ENCODE assay signal across 9 cellular contexts in genomic region chr5:40386293-40386692, GRCh38.
DNase-seq lines count a peak whose midpoint lies in the region; ATAC-seq and TF ChIP-seq lines count a peak whose summit lies in the region.
"Had no signal": no experiment of that assay in that cellular context is flagged by ENCODE, and none has a peak within 500 bp of the region (broad histone marks: within the 10 kb centered on the region; RNA-seq: fewer than 3 reads in every experiment).

No MANE protein-coding gene starts in this region.

- TF ChIP-seq POLR2A in stomach (IDR thresholded peaks at IDR 0.05): no peak

- TF ChIP-seq CTCF in stomach (IDR thresholded peaks at IDR 0.05): no peak

- intact Hi-C loops in stomach (cut with DNase I; ENCODE audit: low total_unique reads): no loop called here

- 65 to 76% (median 69%) methylated on average over 3 of the region's 3 CpGs for WGBS in stomach, 5 donors

- H3K4me1 Mint-ChIP-seq in T-cell: peaks cover 58 to 88% (median 85%) of the 10 kb centered on the region in 3 donors
- H3K4me1 Mint-ChIP-seq: nephron had no signal

- H3K9me3 ChIP-seq in stomach: no peaks in the 10 kb centered on the region

- CTCF ChIA-PET in T-cell (lab: Charles Lee): interaction anchor here in 1 of 2 donors (1.1 kb wide), 1 partner anchor 26 kb away, joined by 3 read pairs; no protein-coding TSS in a partner anchor

- no peaks in the 10 kb centered on the region for H3K27me3 Mint-ChIP-seq in T-cell

- TF ChIP-seq EP300 in stomach (IDR thresholded peaks at IDR 0.05): no peak

- POLR2A ChIA-PET in T-cell (lab: Charles Lee): no interaction called here

- no peak overlapping the region for H3K4me3 Mint-ChIP-seq in T-cell
- H3K4me3 Mint-ChIP-seq: nephron had no signal

- H3K36me3 Mint-ChIP-seq in T-cell: no peaks in the 10 kb centered on the region

- peak overlapping the region; percentile 68 to 78 for H3K27ac Mint-ChIP-seq in T-cell
- H3K27ac Mint-ChIP-seq: nephron had no signal

- H3K36me3 ChIP-seq in stomach: no peaks in the 10 kb centered on the region

- H3K4me3 ChIP-seq in stomach: no peak overlapping the region

- H3K9me3 Mint-ChIP-seq in T-cell: no peaks in the 10 kb centered on the region
- H3K9me3 Mint-ChIP-seq: nephron had no signal

- DNase-seq in A172 (ENCODE audit: low spot score) (peak; percentile 25), T-cell (peak in 16 of 34 experiments; percentile 10 to 48 (median 29)), stomach (no peak), Ammon's horn (ENCODE audit: low spot score) (no peak), mesenteric fat pad (ENCODE audit: low spot score) (no peak)
- peak; percentile 20 for DNase-seq in stimulated activated naive CD8-positive, alpha-beta T cell treated with anti-CD3 and anti-CD28 coated beads, Interleukin-15, Interleukin-2, amounts not matched to agents 100 U/mL and 50 U/mL, for 24 hours

- no peak overlapping the region for H3K27ac ChIP-seq in stomach

- peak; percentile 84 for ATAC-seq in GM19035 (IDR thresholded peaks at IDR 0.05; ENCODE audit: unreplicated experiment)
- peak; percentile 80 for ATAC-seq in HG03108 (IDR thresholded peaks at IDR 0.05; ENCODE audit: unreplicated experiment)
- peak; percentile 36 to 62 (median 50) for ATAC-seq in T-cell (replicated peaks in 1 of 4)
- ATAC-seq in stimulated activated naive CD8-positive, alpha-beta T cell treated with anti-CD3 and anti-CD28 coated beads, Interleukin-15, Interleukin-2, amounts not matched to agents 100 U/mL and 50 U/mL, for 24 hours: peak; percentile 41

- no peaks in the 10 kb centered on the region for H3K27me3 ChIP-seq in stomach

- peaks cover 0 to 48% (median 7%) of the 10 kb centered on the region in 4 donors for H3K4me1 ChIP-seq in stomach

Comparison
In these comparisons a context has a peak if more than half of its experiments do, and no peak if none do; other contexts are left out.
1. DNase-seq: peak in A172 (single experiment) and stimulated activated naive CD8-positive, alpha-beta T cell treated with anti-CD3 and anti-CD28 coated beads, Interleukin-15, Interleukin-2, amounts not matched to agents 100 U/mL and 50 U/mL, for 24 hours (single experiment); none in stomach (single experiment), Ammon's horn (single experiment) and mesenteric fat pad (single experiment).
2. Peak in every context shown above with its lines, with median percentiles within 50 percentile points of each other: ATAC-seq.